17 cellular contexts compared by ENCODE assay signal in the genomic region with DNA sequence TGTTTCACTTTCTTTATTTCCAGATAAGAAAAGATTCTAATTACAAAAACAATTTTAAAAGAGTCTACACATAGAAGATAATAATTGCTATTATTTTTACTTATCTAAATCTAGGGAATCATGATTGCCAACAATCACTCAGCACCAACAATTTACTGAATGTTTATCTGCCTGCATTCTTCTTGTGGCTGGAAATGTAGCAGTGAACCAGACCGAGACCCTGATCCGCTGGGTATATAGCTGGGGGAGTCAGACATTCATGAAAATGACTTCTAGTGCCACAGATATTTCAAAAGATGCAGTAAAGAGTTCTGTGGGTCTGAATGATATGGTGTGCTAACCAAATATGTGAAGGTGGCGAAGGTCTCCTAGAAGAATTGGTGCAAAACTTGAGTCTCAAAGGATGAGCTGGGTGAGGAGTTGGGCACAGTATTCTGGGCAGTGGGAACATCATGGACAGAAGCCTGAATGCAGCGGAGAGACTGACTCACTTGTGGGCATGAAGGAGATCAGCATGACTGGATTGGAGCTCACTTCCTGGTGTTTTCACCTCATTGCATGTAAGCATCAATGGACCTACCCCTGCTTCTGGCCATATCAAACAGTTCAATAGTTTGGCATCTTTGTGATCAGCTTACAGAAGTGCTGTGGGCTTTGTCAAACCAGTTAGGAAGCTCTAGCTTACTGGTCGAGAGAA. TPM values are rescaled to one million over a fixed set of nuclear protein-coding genes. Genes with fewer than 3 reads are reported as not detected.
A peak's percentile ranks its signal among the peaks of the same experiment; 100 is the strongest.
DNase-seq lines count a peak whose midpoint lies in the region; FAIRE-seq and TF ChIP-seq lines count a peak whose summit lies in the region.
"Had no signal": no experiment of that assay in that cellular context is flagged by ENCODE, and none has a peak within 500 bp of the region (broad histone marks: within the 10 kb centered on the region; RNA-seq: fewer than 3 reads in every experiment).

No MANE protein-coding gene starts in this region.

- no peaks in the 10 kb centered on the region for H3K79me2 ChIP-seq in H9 (ENCODE audit: insufficient read depth, low read length)

- no peak overlapping the region for H4K91ac ChIP-seq in H9 (ENCODE audit: insufficient read length, low read depth, low read length)

- H3K4me3 Mint-ChIP-seq in osteocyte (ENCODE audit: unreplicated experiment) = peak overlapping the region; percentile 20
- H3K4me3 Mint-ChIP-seq in H9 = no peak overlapping the region
- H3K4me3 Mint-ChIP-seq: activated T-cell treated with anti-CD3 and anti-CD28 coated beads, Interleukin-2, amount 50 U/mL, for 24 hours had no signal

- TF ChIP-seq CTCF in fibroblast of mammary gland (conservative IDR thresholded peaks at IDR 0.05; ENCODE audit: control insufficient read depth, insufficient read depth, low read depth, low read length) (no peak), osteocyte (IDR thresholded peaks at IDR 0.05) (no peak), H9 (conservative IDR thresholded peaks at IDR 0.05) (no peak)

- FAIRE-seq in GM12891 (lab: Jason Lieb, UNC) = no peak

- H2BK20ac ChIP-seq in H9 (ENCODE audit: low read depth, low read length, poor library complexity, severe bottlenecking) = no peak overlapping the region

- H3K27ac ChIP-seq in H9 (ENCODE audit: insufficient read length, low read depth, low read length) = no peak overlapping the region
- H3K27ac ChIP-seq: C4-2B had no signal

- H3K36me3 Mint-ChIP-seq in osteocyte (ENCODE audit: unreplicated experiment) (peaks cover 1% of the 10 kb centered on the region), H9 (ENCODE audit: insufficient read depth in 1 of 3, low read depth in 3 of 3) (no peaks in the 10 kb centered on the region)

- no peak overlapping the region for H3T11ph ChIP-seq in H9 (ENCODE audit: low read length)

- H3K4ac ChIP-seq in H9 (ENCODE audit: low read depth, low read length) = no peak overlapping the region

- H3K23me2 ChIP-seq in H9 (ENCODE audit: insufficient read length, low read depth, low read length, poor library complexity, severe bottlenecking) = no peaks in the 10 kb centered on the region

- no peak for TF ChIP-seq POLR2A in GM12891 (IDR thresholded peaks at IDR 0.05; ENCODE audit: low read depth, low read length)

- no peak overlapping the region for H3K4me3 ChIP-seq in adipocyte (ENCODE audit: low read length)
- no peak overlapping the region for H3K4me3 ChIP-seq in fibroblast of mammary gland (ENCODE audit: control insufficient read depth, low read depth, low read length)
- H3K4me3 ChIP-seq: transverse colon had no signal

- no peak overlapping the region for H3K56ac ChIP-seq in H9 (ENCODE audit: insufficient read length, low read depth, low read length)

- H3K27me3 Mint-ChIP-seq in osteocyte (ENCODE audit: unreplicated experiment) (no peaks in the 10 kb centered on the region), H9 (ENCODE audit: low read depth) (no peaks in the 10 kb centered on the region)
- H3K27me3 Mint-ChIP-seq: progenitor cell of endocrine pancreas had no signal

- no peaks in the 10 kb centered on the region for H3K79me1 ChIP-seq in H9 (ENCODE audit: insufficient read depth, low read depth, low read length, poor library complexity, severe bottlenecking)

- DNase-seq in HCEC 1CT = peak; percentile 69
- no peak for DNase-seq in adipocyte (ENCODE audit: low read depth)
- DNase-seq in fibroblast of mammary gland (ENCODE audit: low read depth) = peak; percentile 76
- no peak for DNase-seq in osteocyte (ENCODE audit: extremely low spot score, unreplicated experiment)
- no peak for DNase-seq in H9
- no peak for DNase-seq in NCI-H2171 (lab: John Stamatoyannopoulos, UW)
- DNase-seq in GM12891 (ENCODE audit: insufficient read length, low spot score) = no peak
- no peak for DNase-seq in central memory CD4-positive, alpha-beta T cell
- DNase-seq: activated CD4-positive, alpha-beta T cell treated with anti-CD3 and anti-CD28 coated beads, Interleukin-2, amount 50 U/mL, for 1 hour; activated T-cell treated with anti-CD3 and anti-CD28 coated beads, Interleukin-2, amount 50 U/mL, for 24 hours; islet precursor cell; NCI-H2081 treated with DMSO at 0.1 percent for 48 hours; stimulated activated CD4-positive, alpha-beta T cell treated with anti-CD3 and anti-CD28 coated beads, Interleukin-1b, Interleukin-23, amount 100 ng/mL, for 48 hours; T1000; transverse colon had no signal

- H3K36me3 ChIP-seq in adipocyte (ENCODE audit: control insufficient read depth, insufficient read depth, low read length, severe bottlenecking) = no peaks in the 10 kb centered on the region
- H3K36me3 ChIP-seq: transverse colon had no signal

- H3K27ac Mint-ChIP-seq in osteocyte (ENCODE audit: unreplicated experiment) (peak overlapping the region; percentile 90), H9 (no peak overlapping the region)
- H3K27ac Mint-ChIP-seq: activated T-cell treated with anti-CD3 and anti-CD28 coated beads, Interleukin-2, amount 50 U/mL, for 24 hours; progenitor cell of endocrine pancreas had no signal

- H2BK15ac ChIP-seq in H9 (ENCODE audit: low read depth, low read length) = no peak overlapping the region

- no peaks in the 10 kb centered on the region for H3K9me3 ChIP-seq in adipocyte (ENCODE audit: control insufficient read depth, low read length)
- H3K9me3 ChIP-seq in H9 (ENCODE audit: control insufficient read depth, low read depth, low read length) = no peaks in the 10 kb centered on the region
- H3K9me3 ChIP-seq: transverse colon had no signal

- no peak overlapping the region for H2AK5ac ChIP-seq in H9 (ENCODE audit: insufficient read length, low read length)

- no peaks in the 10 kb centered on the region for H4K20me1 ChIP-seq in H9 (ENCODE audit: control insufficient read depth, insufficient read depth, insufficient read length)

- no peaks in the 10 kb centered on the region for H3K27me3 ChIP-seq in adipocyte (replicated peaks; ENCODE audit: control insufficient read depth, insufficient read depth, low read length)
- no peaks in the 10 kb centered on the region for H3K27me3 ChIP-seq in H9 (ENCODE audit: insufficient read depth, low read length)
- H3K27me3 ChIP-seq: transverse colon had no signal

- no peaks in the 10 kb centered on the region for H3K9me3 Mint-ChIP-seq in osteocyte (ENCODE audit: unreplicated experiment)
- H3K9me3 Mint-ChIP-seq in H9 = no peaks in the 10 kb centered on the region
- H3K9me3 Mint-ChIP-seq: activated T-cell treated with anti-CD3 and anti-CD28 coated beads, Interleukin-2, amount 50 U/mL, for 24 hours had no signal

- H3K4me1 ChIP-seq in adipocyte (ENCODE audit: control insufficient read depth, insufficient read depth, low read length) = peaks cover 40% of the 10 kb centered on the region
- no peaks in the 10 kb centered on the region for H3K4me1 ChIP-seq in H9 (ENCODE audit: insufficient read depth, low read length)

- H2BK12ac ChIP-seq in H9 (ENCODE audit: insufficient read length, low read depth, low read length) = no peak overlapping the region

- H3K23ac ChIP-seq in H9 (ENCODE audit: insufficient read length, low read depth, low read length) = no peak overlapping the region

- H3K4me1 Mint-ChIP-seq in osteocyte (ENCODE audit: unreplicated experiment) (peaks cover 56% of the 10 kb centered on the region), H9 (no peaks in the 10 kb centered on the region)

- H3K14ac ChIP-seq in H9 (ENCODE audit: insufficient read depth, low read length) = no peak overlapping the region

- H3K18ac ChIP-seq in H9 (ENCODE audit: insufficient read length, low read depth, low read length) = no peak overlapping the region

- no peak overlapping the region for H2AFZ ChIP-seq in H9 (ENCODE audit: low read length)

- no peak overlapping the region for H2BK120ac ChIP-seq in H9 (ENCODE audit: low read depth, low read length, poor library complexity, severe bottlenecking)

- H4K5ac ChIP-seq in H9 (ENCODE audit: insufficient read length, low read depth, low read length) = no peak overlapping the region

- no peak overlapping the region for H3K4me2 ChIP-seq in H9 (ENCODE audit: insufficient read depth, insufficient read length, low read length)

- H2BK5ac ChIP-seq in H9 (ENCODE audit: insufficient read length, low read length) = no peak overlapping the region

- H3K9ac ChIP-seq in adipocyte (ENCODE audit: low read length) (peak overlapping the region; percentile 79), H9 (ENCODE audit: extremely low read depth, insufficient read length, low read length) (no peak overlapping the region)

- no CpG with 5 or more reads among the region's 5 CpGs for WGBS in H9 (ENCODE audit: extremely low coverage, insufficient read length, low lambda C conversion rate)

- no peak overlapping the region for H4K8ac ChIP-seq in H9 (replicated peaks; ENCODE audit: insufficient read length, low read depth, low read length)

TF ChIP-seq in GM12891, 5 proteins besides CTCF, POLR2A, EP300 and RAD21:
- TF ChIP-seq PAX5 (IDR thresholded peaks at IDR 0.05; ENCODE audit: insufficient read depth, low read length, severe bottlenecking) (no peak), SPI1 (IDR thresholded peaks at IDR 0.05; ENCODE audit: low read depth, low read length) (no peak), POLR2AphosphoS5 (IDR thresholded peaks at IDR 0.05; ENCODE audit: low read depth, low read length) (no peak), POU2F2 (IDR thresholded peaks at IDR 0.05; ENCODE audit: low read depth, low read length) (no peak), TAF1 (IDR thresholded peaks at IDR 0.05; ENCODE audit: low read depth, low read length) (no peak)

RNA-seq across cellular contexts. Expression of a gene that starts 26.1 kb away (rescaled TPM):
- 16,854 and 18,487 TPM in 2 replicates for total RNA-seq in osteocyte
- 56.0 and 61.3 TPM in 2 replicates for total RNA-seq in H9 (2021)
- polyA plus RNA-seq in GM12891 (2012; ENCODE audit: low read depth, missing spikeins) = 0.45 TPM

Comparison
In these comparisons a context has a peak if more than half of its experiments do, and no peak if none do; other contexts are left out.
1. DNase-seq: peak in HCEC 1CT (single experiment) and fibroblast of mammary gland (single experiment); none in adipocyte (single experiment), osteocyte (single experiment), H9 (single experiment), NCI-H2171 (single experiment), GM12891 (single experiment) and central memory CD4-positive, alpha-beta T cell (single experiment).
2. RNA of a gene that starts 26.1 kb away (total RNA-seq): 16,854 to 18,487 TPM in osteocyte; 56.0 to 61.3 TPM in H9; every median in the first group is over 100 times any median in the second.